Comparison of ENCODE assay signal across 1 cellular context in the genomic region with DNA sequence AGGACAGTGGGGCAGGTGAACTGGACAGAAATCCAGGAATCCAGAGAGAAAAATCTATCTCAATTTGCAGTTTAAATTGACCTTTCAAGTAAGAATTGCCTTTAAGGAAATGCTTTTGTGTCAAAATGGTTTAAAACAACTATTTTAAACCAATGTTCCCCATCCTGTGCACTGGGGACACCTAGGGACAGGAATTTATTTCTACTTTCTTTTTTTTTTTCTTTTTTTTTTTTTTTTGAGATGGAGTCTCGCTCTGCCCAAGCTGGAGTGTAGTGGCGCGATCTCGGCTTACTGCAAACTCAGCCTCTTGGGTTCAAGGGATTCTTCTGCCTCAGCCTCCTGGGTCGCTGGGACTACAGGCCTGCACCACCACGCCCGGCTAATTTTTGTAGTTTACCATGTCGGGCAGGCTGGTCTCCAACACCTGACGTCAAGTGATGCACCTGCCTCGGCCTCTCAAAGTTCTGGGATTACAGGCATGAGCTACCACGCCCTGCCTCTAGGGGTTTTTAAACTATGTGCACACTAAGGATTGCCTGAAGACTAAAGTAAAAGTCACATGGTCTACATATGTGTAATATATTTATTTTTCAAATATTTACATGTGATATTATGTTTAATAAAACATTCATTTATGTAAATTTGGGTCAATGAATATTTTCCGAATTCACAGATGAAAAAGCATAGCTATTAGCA.
TF ChIP-seq lines count a peak whose summit lies in the region.

No MANE protein-coding gene starts in this region.

TF ChIP-seq in GM23338, 12 proteins besides CTCF, POLR2A, EP300 and RAD21 (continued from another document):
- TF ChIP-seq REST (IDR thresholded peaks at IDR 0.05; ENCODE audit: unreplicated experiment) = no peak
- no peak for TF ChIP-seq STAT1 (IDR thresholded peaks at IDR 0.05; ENCODE audit: unreplicated experiment)
- no peak for TF ChIP-seq JUNB (IDR thresholded peaks at IDR 0.05; ENCODE audit: unreplicated experiment)
- TF ChIP-seq ZNF331 (CRISPR knock-in tag; IDR thresholded peaks at IDR 0.05; ENCODE audit: low read depth) = no peak
- no peak for TF ChIP-seq ZNF114 (CRISPR knock-in tag; IDR thresholded peaks at IDR 0.05)
- TF ChIP-seq NANOG (IDR thresholded peaks at IDR 0.05; ENCODE audit: borderline replicate concordance) = no peak
- TF ChIP-seq POLR2AphosphoS5 (IDR thresholded peaks at IDR 0.05; ENCODE audit: low read depth) = no peak
- no peak for TF ChIP-seq CREB1 (CRISPR knock-in tag; IDR thresholded peaks at IDR 0.05; ENCODE audit: low read depth)
- TF ChIP-seq ETS1 (IDR thresholded peaks at IDR 0.05) = no peak
- TF ChIP-seq EZH2 (IDR thresholded peaks at IDR 0.05; ENCODE audit: low read depth, unreplicated experiment) = no peak
- TF ChIP-seq EZH2phosphoT487 (IDR thresholded peaks at IDR 0.05; ENCODE audit: unreplicated experiment) = no peak
